ENCODE assay signal across 9 cellular contexts in genomic region chr10:125038637-125039036, GRCh38.
A peak's percentile ranks its signal among the peaks of the same experiment; 100 is the strongest.
DNase-seq lines count a peak whose midpoint lies in the region; ATAC-seq and TF ChIP-seq lines count a peak whose summit lies in the region.
"Had no signal": no experiment of that assay in that cellular context is flagged by ENCODE, and none has a peak within 500 bp of the region (broad histone marks: within the 10 kb centered on the region; RNA-seq: fewer than 3 reads in every experiment).

No MANE protein-coding gene starts in this region.

- CTCF ChIA-PET in GM10248 (lab: Yijun Ruan, JAX) = no interaction called here

- no peaks in the 10 kb centered on the region for H3K27me3 Mint-ChIP-seq in stimulated activated naive CD8-positive, alpha-beta T cell treated with anti-CD3 and anti-CD28 coated beads, Interleukin-15, amount 100 ng/mL, for 72 hours

- H2AFZ ChIP-seq in parathyroid adenoma = no peak overlapping the region

- H3K27me3 ChIP-seq in parathyroid adenoma (ENCODE audit: control insufficient read depth, insufficient read depth, low read length) = no peaks in the 10 kb centered on the region

- no peak for ATAC-seq in stimulated activated naive CD8-positive, alpha-beta T cell treated with anti-CD3 and anti-CD28 coated beads, Interleukin-15, amount 100 ng/mL, for 72 hours

- no peaks in the 10 kb centered on the region for H3K36me3 ChIP-seq in parathyroid adenoma (ENCODE audit: control insufficient read depth, insufficient read depth, low read length)

- H3K27ac Mint-ChIP-seq in stimulated activated naive CD8-positive, alpha-beta T cell treated with anti-CD3 and anti-CD28 coated beads, Interleukin-15, amount 100 ng/mL, for 72 hours = no peak overlapping the region

- no peak for DNase-seq in GM10248 (ENCODE audit: extremely low spot score)
- peak; percentile 11 for DNase-seq in OCI-M1 (lab: John Stamatoyannopoulos, UW)
- no peak for DNase-seq in fibroblast of villous mesenchyme (ENCODE audit: low read depth)
- no peak for DNase-seq in SK-N-DZ (ENCODE audit: low spot score)
- no peak for DNase-seq in activated effector memory CD4-positive, alpha-beta T cell treated with Interleukin-2 at 50 U/mL for 16 hours
- no peak for DNase-seq in foreskin melanocyte
- DNase-seq in stimulated activated naive CD8-positive, alpha-beta T cell treated with anti-CD3 and anti-CD28 coated beads, Interleukin-15, amount 100 ng/mL, for 72 hours = no peak
- DNase-seq: retina had no signal

- H3K9me3 Mint-ChIP-seq in stimulated activated naive CD8-positive, alpha-beta T cell treated with anti-CD3 and anti-CD28 coated beads, Interleukin-15, amount 100 ng/mL, for 72 hours = no peaks in the 10 kb centered on the region

- H3K4me3 ChIP-seq in fibroblast of villous mesenchyme (ENCODE audit: low read depth, low read length) = no peak overlapping the region
- H3K4me3 ChIP-seq in parathyroid adenoma (ENCODE audit: low read depth, low read length) = no peak overlapping the region

- no peaks in the 10 kb centered on the region for H3K4me1 Mint-ChIP-seq in stimulated activated naive CD8-positive, alpha-beta T cell treated with anti-CD3 and anti-CD28 coated beads, Interleukin-15, amount 100 ng/mL, for 72 hours

- H3K4me1 ChIP-seq in parathyroid adenoma = no peaks in the 10 kb centered on the region

- no peak overlapping the region for H3K27ac ChIP-seq in parathyroid adenoma

- peaks cover 65% of the 10 kb centered on the region for H3K79me2 ChIP-seq in parathyroid adenoma

- no peaks in the 10 kb centered on the region for H3K9me3 ChIP-seq in parathyroid adenoma (ENCODE audit: control insufficient read depth, low read length)

- no peak overlapping the region for H3K4me3 Mint-ChIP-seq in stimulated activated naive CD8-positive, alpha-beta T cell treated with anti-CD3 and anti-CD28 coated beads, Interleukin-15, amount 100 ng/mL, for 72 hours

- POLR2A ChIA-PET in GM10248 (lab: Yijun Ruan, JAX) = no interaction called here

- H3K9ac ChIP-seq in parathyroid adenoma = no peak overlapping the region

- no peak overlapping the region for H3K4me2 ChIP-seq in parathyroid adenoma (ENCODE audit: low read length)

- peak; percentile 31 for TF ChIP-seq CTCF in GM10248 (IDR thresholded peaks at IDR 0.05; ENCODE audit: control extremely low read depth, extremely low read depth, low read depth, missing control alignments)
- TF ChIP-seq CTCF in fibroblast of villous mesenchyme (IDR thresholded peaks at IDR 0.05; ENCODE audit: insufficient read depth, low read depth, low read length) = peak; percentile 22
- peak; percentile 13 for TF ChIP-seq CTCF in parathyroid adenoma (IDR thresholded peaks at IDR 0.05)
